In the genomic region with DNA sequence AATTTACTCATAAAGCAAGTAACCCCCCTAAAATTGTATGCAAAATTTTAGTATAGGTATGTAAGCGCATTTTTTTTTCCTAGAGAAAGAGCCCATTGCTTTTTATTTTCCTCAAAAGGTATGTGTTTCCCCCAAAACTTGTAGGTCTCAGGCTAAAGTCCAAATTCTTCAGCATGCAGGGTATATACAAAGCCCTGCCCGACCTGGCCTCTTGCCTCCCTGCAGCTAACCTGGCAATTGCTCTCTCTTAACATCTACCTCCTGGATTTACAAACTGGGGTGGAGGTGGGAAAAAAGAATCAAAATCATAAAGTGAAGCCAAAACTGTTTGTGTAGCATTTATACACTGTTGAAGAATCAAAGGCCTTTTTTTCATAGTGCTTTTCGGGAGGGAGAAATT, we compare ENCODE assay signal across 8 cellular contexts.
DNase-seq lines count a peak whose midpoint lies in the region; ATAC-seq and TF ChIP-seq lines count a peak whose summit lies in the region.

No MANE protein-coding gene starts in this region.

- no peak for TF ChIP-seq CTCF in Panc1 (IDR thresholded peaks at IDR 0.05)
- no peak for TF ChIP-seq CTCF in epithelial cell of esophagus (IDR thresholded peaks at IDR 0.05; ENCODE audit: insufficient read depth, low read depth, low read length, missing control alignments)
- no peak for TF ChIP-seq CTCF in prostate gland (IDR thresholded peaks at IDR 0.05)

- no peak overlapping the region; the same call in 1 of the 2 replicates for H2AFZ ChIP-seq in GM23248

- peak overlapping the region; percentile 94 for H3K4me3 ChIP-seq in GM23248
- peak overlapping the region; percentile 74 to 81 for H3K4me3 ChIP-seq in Panc1 (ENCODE audit: low read depth in 2 of 2, low read length in 2 of 2)
- peak overlapping the region; percentile 88 for H3K4me3 ChIP-seq in epithelial cell of esophagus (ENCODE audit: low read length)
- peak overlapping the region in 1 of 2 donors; percentile 96 for H3K4me3 ChIP-seq in prostate gland

- H3K9me2 ChIP-seq in GM23248 (ENCODE audit: insufficient read depth), result no peaks in the 10 kb centered on the region

- no peak for ATAC-seq in Panc1
- ATAC-seq in GM21390 (IDR thresholded peaks at IDR 0.05; ENCODE audit: unreplicated experiment), result no peak
- ATAC-seq in GM21367 (IDR thresholded peaks at IDR 0.05; ENCODE audit: unreplicated experiment), result no peak

- BruUV-seq in Panc1 (replicated peaks; lab: Mats Ljungman, UMichigan), result no TSS peak

- H3K79me2 ChIP-seq in GM23248 (ENCODE audit: insufficient read depth), result peaks cover 53% of the 10 kb centered on the region

- no peaks in the 10 kb centered on the region; the same call in none of the 2 replicates for H4K20me1 ChIP-seq in GM23248 (ENCODE audit: insufficient read depth)

- peaks cover 15% of the 10 kb centered on the region for H3F3A ChIP-seq in GM23248 (ENCODE audit: insufficient read depth)

- CTCF ChIA-PET in Panc1 (lab: Charles Lee), result no interaction called here

- POLR2A ChIA-PET in Panc1 (lab: Charles Lee), result no interaction called here

- H3K9me3 ChIP-seq in GM23248 (ENCODE audit: low read depth) (no peaks in the 10 kb centered on the region), Panc1 (ENCODE audit: control insufficient read depth, insufficient read depth, low read depth, low read length) (no peaks in the 10 kb centered on the region), prostate gland (no peaks in the 10 kb centered on the region)

- H3K9ac ChIP-seq in GM23248, result peak overlapping the region; percentile 93

- in situ Hi-C loops in GM23248 (cut with MboI) (no loop called here), Panc1 (cut with HindIII; ENCODE audit: low pct_unique_long_range_greater_than_20kb, low sequenced_read_pairs) (no loop called here)

- no peak for TF ChIP-seq POLR2A in prostate gland (IDR thresholded peaks at IDR 0.05)

- DNase-seq in GM23248, result no peak
- DNase-seq in Panc1 (ENCODE audit: low read depth, low spot score), result no peak
- DNase-seq in epithelial cell of esophagus (ENCODE audit: low read depth), result no peak
- DNase-seq in prostate gland (ENCODE audit: low spot score), result no peak
- no peak for DNase-seq in GF-D8 (lab: John Stamatoyannopoulos, UW)
- DNase-seq in GM03348 (ENCODE audit: low spot score), result no peak

- WGBS in GM23248 (ENCODE audit: low coverage in 1 of 2, low lambda C conversion rate in 2 of 2, missing lambda C conversion rate in 2 of 2), 2 experiments, result 96 to 97% methylated on average over 3 of the region's 3 CpGs
- 59% methylated on average over 3 of the region's 3 CpGs for WGBS in prostate gland

- intact Hi-C loops in Panc1 (cut with micrococcal nuclease; ENCODE audit: unreplicated experiment) (loop anchor here (5.0 kb wide), 1 partner anchor 41 kb away; no protein-coding TSS in a partner anchor), prostate gland (cut with DNase I) (loop anchor here (5.0 kb wide), 2 partner anchors 41 to 789 kb away; no protein-coding TSS in a partner anchor)

- H3K27ac ChIP-seq in GM23248 (peak overlapping the region; percentile 93), Panc1 (ENCODE audit: low read length) (peak overlapping the region; percentile 97), prostate gland (peak overlapping the region; percentile 99)

- H3K4me1 ChIP-seq in GM23248 (ENCODE audit: insufficient read depth) (no peaks in the 10 kb centered on the region), Panc1 (ENCODE audit: control insufficient read depth, insufficient read depth, low read length) (peaks cover 33% of the 10 kb centered on the region), prostate gland (replicated peaks) (peaks cover 5% of the 10 kb centered on the region)

- H3K36me3 ChIP-seq in GM23248 (ENCODE audit: low read depth) (no peaks in the 10 kb centered on the region), Panc1 (ENCODE audit: control insufficient read depth, insufficient read depth, low read length) (no peaks in the 10 kb centered on the region; the same call in none of the 2 replicates), prostate gland (no peaks in the 10 kb centered on the region)

- no peaks in the 10 kb centered on the region for H3K27me3 ChIP-seq in GM23248 (replicated peaks; ENCODE audit: insufficient read depth)
- no peaks in the 10 kb centered on the region for H3K27me3 ChIP-seq in Panc1 (ENCODE audit: control insufficient read depth, insufficient read depth, low read length)
- no peaks in the 10 kb centered on the region for H3K27me3 ChIP-seq in prostate gland (replicated peaks; ENCODE audit: insufficient read depth)

- peak overlapping the region; percentile 89 for H3K4me2 ChIP-seq in GM23248 (ENCODE audit: unreplicated experiment)
